In the genomic region with DNA sequence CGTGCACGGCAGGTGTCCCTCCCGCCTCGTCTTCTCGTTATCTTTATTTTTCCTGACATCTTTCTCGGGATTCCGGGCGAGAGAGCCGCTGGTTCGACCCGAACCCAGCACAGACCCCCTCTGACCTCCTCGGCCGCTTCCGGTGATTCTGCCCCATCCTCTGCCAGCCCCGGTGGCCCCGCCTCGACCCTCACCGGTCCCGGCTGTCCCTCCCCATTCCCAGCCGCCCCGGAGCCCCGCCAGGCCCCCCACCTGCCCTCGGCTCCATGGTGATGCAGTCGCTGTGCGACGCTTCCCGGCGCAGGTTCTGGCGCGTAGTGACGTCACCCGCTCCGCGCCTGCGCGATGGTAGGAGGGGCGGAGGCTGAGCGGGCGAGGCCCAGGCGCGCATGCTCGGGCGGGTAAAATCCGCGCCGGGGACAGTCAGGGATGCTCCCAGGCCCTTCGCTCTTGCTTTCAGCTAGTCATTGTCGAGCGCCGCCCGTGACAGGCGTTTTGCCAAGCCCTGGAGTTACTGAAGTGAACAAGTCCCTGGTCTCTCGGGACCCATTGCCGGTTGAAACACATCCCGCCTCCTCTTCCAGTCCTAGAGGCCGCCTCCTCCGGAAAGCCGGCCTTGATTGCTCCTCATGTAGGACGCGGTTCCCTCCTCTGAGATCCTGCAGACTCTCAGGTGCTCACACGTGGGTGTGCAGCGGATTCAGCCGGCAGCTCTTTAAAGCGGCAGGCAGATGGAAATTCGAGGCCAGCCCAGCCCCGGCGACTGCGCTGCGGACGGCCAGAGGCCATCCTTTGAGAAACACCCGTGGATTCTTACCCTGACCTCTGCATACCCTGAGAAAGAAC, we compare ENCODE assay signal across 1 cellular context.
TF ChIP-seq lines count a peak whose summit lies in the region.

Gene MTHFSD, minus strand, starts transcription at position 319 of the 846 bp plus-strand sequence. Its CDS starts 51 bp downstream, at position 268.

TF ChIP-seq in K562, 482 proteins besides CTCF, POLR2A, EP300 and RAD21 (continued from another document and continues in another):
- TF ChIP-seq, protein P1, sequence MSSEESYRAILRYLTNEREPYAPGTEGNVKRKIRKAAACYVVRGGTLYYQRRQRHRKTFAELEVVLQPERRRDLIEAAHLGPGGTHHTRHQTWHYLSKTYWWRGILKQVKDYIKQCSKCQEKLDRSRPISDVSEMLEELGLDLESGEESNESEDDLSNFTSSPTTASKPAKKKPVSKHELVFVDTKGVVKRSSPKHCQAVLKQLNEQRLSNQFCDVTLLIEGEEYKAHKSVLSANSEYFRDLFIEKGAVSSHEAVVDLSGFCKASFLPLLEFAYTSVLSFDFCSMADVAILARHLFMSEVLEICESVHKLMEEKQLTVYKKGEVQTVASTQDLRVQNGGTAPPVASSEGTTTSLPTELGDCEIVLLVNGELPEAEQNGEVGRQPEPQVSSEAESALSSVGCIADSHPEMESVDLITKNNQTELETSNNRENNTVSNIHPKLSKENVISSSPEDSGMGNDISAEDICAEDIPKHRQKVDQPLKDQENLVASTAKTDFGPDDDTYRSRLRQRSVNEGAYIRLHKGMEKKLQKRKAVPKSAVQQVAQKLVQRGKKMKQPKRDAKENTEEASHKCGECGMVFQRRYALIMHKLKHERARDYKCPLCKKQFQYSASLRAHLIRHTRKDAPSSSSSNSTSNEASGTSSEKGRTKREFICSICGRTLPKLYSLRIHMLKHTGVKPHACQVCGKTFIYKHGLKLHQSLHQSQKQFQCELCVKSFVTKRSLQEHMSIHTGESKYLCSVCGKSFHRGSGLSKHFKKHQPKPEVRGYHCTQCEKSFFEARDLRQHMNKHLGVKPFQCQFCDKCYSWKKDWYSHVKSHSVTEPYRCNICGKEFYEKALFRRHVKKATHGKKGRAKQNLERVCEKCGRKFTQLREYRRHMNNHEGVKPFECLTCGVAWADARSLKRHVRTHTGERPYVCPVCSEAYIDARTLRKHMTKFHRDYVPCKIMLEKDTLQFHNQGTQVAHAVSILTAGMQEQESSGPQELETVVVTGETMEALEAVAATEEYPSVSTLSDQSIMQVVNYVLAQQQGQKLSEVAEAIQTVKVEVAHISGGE (CRISPR knock-in tag; IDR thresholded peaks at IDR 0.05): no peak
- TF ChIP-seq ZNF717 (CRISPR knock-in tag; IDR thresholded peaks at IDR 0.05): no peak
- TF ChIP-seq MXI1 (IDR thresholded peaks at IDR 0.05; ENCODE audit: low read depth, low read length): no peak
- no peak for TF ChIP-seq FOXA3 (CRISPR knock-in tag; conservative IDR thresholded peaks at IDR 0.05 in 1 of 2, IDR thresholded peaks at IDR 0.05 in 1 of 2)
- TF ChIP-seq TCF3 (CRISPR knock-in tag; IDR thresholded peaks at IDR 0.05): no peak
- no peak for TF ChIP-seq TRIM24 (IDR thresholded peaks at IDR 0.05)
- no peak for TF ChIP-seq DPF2 (IDR thresholded peaks at IDR 0.05)
- no peak for TF ChIP-seq ZC3H8 (IDR thresholded peaks at IDR 0.05)
- no peak; the same call in 1 of the 2 replicates for TF ChIP-seq SMAD4 (CRISPR knock-in tag; conservative IDR thresholded peaks at IDR 0.05)
- TF ChIP-seq TCF7L2 (IDR thresholded peaks at IDR 0.05; ENCODE audit: low read depth, low read length): no peak
- no peak for TF ChIP-seq MTA3 (IDR thresholded peaks at IDR 0.05; ENCODE audit: borderline replicate concordance)
- TF ChIP-seq RBFOX2 (IDR thresholded peaks at IDR 0.05; ENCODE audit: low read depth, low read length): peak; percentile 83
- peak; percentile 78 for TF ChIP-seq SIN3B (IDR thresholded peaks at IDR 0.05; ENCODE audit: low read depth)
- no peak for TF ChIP-seq TCF15 (CRISPR knock-in tag; IDR thresholded peaks at IDR 0.05)
- TF ChIP-seq, protein P2, sequence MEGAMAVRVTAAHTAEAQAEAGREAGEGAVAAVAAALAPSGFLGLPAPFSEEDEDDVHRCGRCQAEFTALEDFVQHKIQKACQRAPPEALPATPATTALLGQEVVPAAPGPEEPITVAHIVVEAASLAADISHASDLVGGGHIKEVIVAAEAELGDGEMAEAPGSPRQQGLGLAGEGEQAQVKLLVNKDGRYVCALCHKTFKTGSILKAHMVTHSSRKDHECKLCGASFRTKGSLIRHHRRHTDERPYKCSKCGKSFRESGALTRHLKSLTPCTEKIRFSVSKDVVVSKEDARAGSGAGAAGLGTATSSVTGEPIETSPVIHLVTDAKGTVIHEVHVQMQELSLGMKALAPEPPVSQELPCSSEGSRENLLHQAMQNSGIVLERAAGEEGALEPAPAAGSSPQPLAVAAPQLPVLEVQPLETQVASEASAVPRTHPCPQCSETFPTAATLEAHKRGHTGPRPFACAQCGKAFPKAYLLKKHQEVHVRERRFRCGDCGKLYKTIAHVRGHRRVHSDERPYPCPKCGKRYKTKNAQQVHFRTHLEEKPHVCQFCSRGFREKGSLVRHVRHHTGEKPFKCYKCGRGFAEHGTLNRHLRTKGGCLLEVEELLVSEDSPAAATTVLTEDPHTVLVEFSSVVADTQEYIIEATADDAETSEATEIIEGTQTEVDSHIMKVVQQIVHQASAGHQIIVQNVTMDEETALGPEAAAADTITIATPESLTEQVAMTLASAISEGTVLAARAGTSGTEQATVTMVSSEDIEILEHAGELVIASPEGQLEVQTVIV (CRISPR knock-in tag; IDR thresholded peaks at IDR 0.05; ENCODE audit: borderline replicate concordance): no peak
- TF ChIP-seq OTX1 (CRISPR knock-in tag; IDR thresholded peaks at IDR 0.05): no peak
- TF ChIP-seq ZNF224 (CRISPR knock-in tag; IDR thresholded peaks at IDR 0.05): no peak
- TF ChIP-seq, protein P3, sequence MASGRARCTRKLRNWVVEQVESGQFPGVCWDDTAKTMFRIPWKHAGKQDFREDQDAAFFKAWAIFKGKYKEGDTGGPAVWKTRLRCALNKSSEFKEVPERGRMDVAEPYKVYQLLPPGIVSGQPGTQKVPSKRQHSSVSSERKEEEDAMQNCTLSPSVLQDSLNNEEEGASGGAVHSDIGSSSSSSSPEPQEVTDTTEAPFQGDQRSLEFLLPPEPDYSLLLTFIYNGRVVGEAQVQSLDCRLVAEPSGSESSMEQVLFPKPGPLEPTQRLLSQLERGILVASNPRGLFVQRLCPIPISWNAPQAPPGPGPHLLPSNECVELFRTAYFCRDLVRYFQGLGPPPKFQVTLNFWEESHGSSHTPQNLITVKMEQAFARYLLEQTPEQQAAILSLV (tag; IDR thresholded peaks at IDR 0.05): no peak
- peak in 1 of 2 experiments; percentile 94; a peak in 2 of 4 replicates for TF ChIP-seq TBL1XR1 (IDR thresholded peaks at IDR 0.05; ENCODE audit: low read length in 2 of 2)
- no peak for TF ChIP-seq NR4A1 (CRISPR knock-in tag; IDR thresholded peaks at IDR 0.05)
- TF ChIP-seq NR4A1 (tag; IDR thresholded peaks at IDR 0.05): no peak
- TF ChIP-seq ZNF512 (tag; IDR thresholded peaks at IDR 0.05): no peak
- TF ChIP-seq SMC3 (conservative IDR thresholded peaks at IDR 0.05; ENCODE audit: insufficient read depth, low read depth, low read length): no peak
- TF ChIP-seq ELK1 (CRISPR knock-in tag; IDR thresholded peaks at IDR 0.05): no peak
- TF ChIP-seq STAT6 (CRISPR knock-in tag; IDR thresholded peaks at IDR 0.05): no peak
- TF ChIP-seq CREM (IDR thresholded peaks at IDR 0.05; ENCODE audit: low read depth): peak; percentile 100
- no peak for TF ChIP-seq SRSF7 (optimal IDR thresholded peaks at IDR 0.05; ENCODE audit: low read depth, low read length)
- TF ChIP-seq CHD4 (IDR thresholded peaks at IDR 0.05; ENCODE audit: insufficient read depth, insufficient replicate concordance, low read depth, low read length, poor library complexity, severe bottlenecking): no peak
- peak; percentile 63 for TF ChIP-seq CCNT2 (IDR thresholded peaks at IDR 0.05; ENCODE audit: borderline replicate concordance, extremely low read depth, insufficient read length, low read depth, low read length)
- TF ChIP-seq ZNF695 (CRISPR knock-in tag; IDR thresholded peaks at IDR 0.05): no peak
- TF ChIP-seq SP2 (IDR thresholded peaks at IDR 0.05; ENCODE audit: extremely low read depth, low read depth, low read length, poor library complexity, severe bottlenecking): no peak
- TF ChIP-seq, protein P4, sequence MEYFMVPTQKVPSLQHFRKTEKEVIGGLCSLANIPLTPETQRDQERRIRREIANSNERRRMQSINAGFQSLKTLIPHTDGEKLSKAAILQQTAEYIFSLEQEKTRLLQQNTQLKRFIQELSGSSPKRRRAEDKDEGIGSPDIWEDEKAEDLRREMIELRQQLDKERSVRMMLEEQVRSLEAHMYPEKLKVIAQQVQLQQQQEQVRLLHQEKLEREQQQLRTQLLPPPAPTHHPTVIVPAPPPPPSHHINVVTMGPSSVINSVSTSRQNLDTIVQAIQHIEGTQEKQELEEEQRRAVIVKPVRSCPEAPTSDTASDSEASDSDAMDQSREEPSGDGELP (CRISPR knock-in tag; IDR thresholded peaks at IDR 0.05; ENCODE audit: borderline replicate concordance): peak; percentile 54; the same call in 1 of the 2 replicates
- TF ChIP-seq GABPA (tag; conservative IDR thresholded peaks at IDR 0.05; ENCODE audit: low read depth): no peak
- no peak for TF ChIP-seq ZNF253 (CRISPR knock-in tag; conservative IDR thresholded peaks at IDR 0.05)
- no peak for TF ChIP-seq ZNF41 (CRISPR knock-in tag; conservative IDR thresholded peaks at IDR 0.05)
- peak; percentile 51; the same call in 1 of the 2 replicates for TF ChIP-seq CBX1 (IDR thresholded peaks at IDR 0.05; ENCODE audit: low read depth)
- TF ChIP-seq BCL6 (CRISPR knock-in tag; IDR thresholded peaks at IDR 0.05): no peak
- peak; percentile 56; the same call in 1 of the 2 replicates for TF ChIP-seq MBD2 (IDR thresholded peaks at IDR 0.05; ENCODE audit: borderline replicate concordance, low read depth)
- no peak for TF ChIP-seq HDGF (IDR thresholded peaks at IDR 0.05)
- TF ChIP-seq ARID1B (IDR thresholded peaks at IDR 0.05): no peak
- TF ChIP-seq TSHZ1 (CRISPR knock-in tag; IDR thresholded peaks at IDR 0.05): no peak
- no peak for TF ChIP-seq NUFIP1 (IDR thresholded peaks at IDR 0.05; ENCODE audit: partially characterized antibody)
- no peak for TF ChIP-seq TEAD2 (tag; IDR thresholded peaks at IDR 0.05)
- no peak for TF ChIP-seq CHD1 (IDR thresholded peaks at IDR 0.05; ENCODE audit: low read length)
- no peak for TF ChIP-seq BMI1 (IDR thresholded peaks at IDR 0.05; ENCODE audit: low read length)
- no peak for TF ChIP-seq ZNF184 (CRISPR knock-in tag; IDR thresholded peaks at IDR 0.05)
- TF ChIP-seq ILK (tag; IDR thresholded peaks at IDR 0.05; ENCODE audit: borderline replicate concordance, low read depth): no peak
- TF ChIP-seq SRSF1 (IDR thresholded peaks at IDR 0.05; ENCODE audit: low read depth, low read length): no peak
